ENCODE assay signal across 33 cellular contexts in genomic region chr6:1598433-1598832, GRCh38.
"Had no signal": no experiment of that assay in that cellular context is flagged by ENCODE, and none has a peak within 500 bp of the region (broad histone marks: within the 10 kb centered on the region; RNA-seq: fewer than 3 reads in every experiment).

No MANE protein-coding gene starts in this region.

- H2AFZ ChIP-seq: neural progenitor cell had no signal

- H3K27ac ChIP-seq: left lung, lower lobe of right lung, neural progenitor cell, neutrophil, pancreas, prostate gland, sigmoid colon, testis, thyroid gland, transverse colon, upper lobe of left lung, vagina had no signal

- H3K9me3 ChIP-seq: left lung, lower lobe of right lung, neutrophil, pancreas, prostate gland, sigmoid colon, testis, thyroid gland, transverse colon, upper lobe of left lung, vagina had no signal

- H3K27ac Mint-ChIP-seq: immature natural killer cell; mesothelial cell of epicardium; naive B cell; natural killer cell; nephron progenitor cell; neural progenitor cell; stimulated activated memory B cell treated with anti-CD40 and anti-IgM and Interleukin-4, amounts not matched to agents 10 μg/mL and 1 μg/mL and 100 μg/mL, for 72 hours; stimulated activated naive CD8-positive, alpha-beta T cell treated with anti-CD3 and anti-CD28 coated beads, Interleukin-15, amount 100 ng/mL, for 72 hours had no signal

- H3K4me2 ChIP-seq: neural progenitor cell had no signal

- H3K36me3 Mint-ChIP-seq: immature natural killer cell; mesothelial cell of epicardium; naive B cell; natural killer cell; neural progenitor cell; stimulated activated memory B cell treated with anti-CD40 and anti-IgM and Interleukin-4, amounts not matched to agents 10 μg/mL and 1 μg/mL and 100 μg/mL, for 72 hours had no signal

- H3K27me3 ChIP-seq: testis, vagina had no signal

- H3K4me1 Mint-ChIP-seq: stimulated activated memory B cell treated with anti-CD40 and anti-IgM and Interleukin-4, amounts not matched to agents 10 μg/mL and 1 μg/mL and 100 μg/mL, for 72 hours had no signal

- H3K4me3 ChIP-seq: left lung, lower lobe of right lung, neural progenitor cell, pancreas, prostate gland, sigmoid colon, testis, thyroid gland, transverse colon, upper lobe of left lung, vagina had no signal

- ATAC-seq: left colon; left lung; lower lobe of right lung; natural killer cell; pancreas; right cardiac atrium; stimulated activated memory B cell treated with anti-CD40 and anti-IgM and Interleukin-4, amounts not matched to agents 10 μg/mL and 1 μg/mL and 100 μg/mL, for 72 hours; stimulated activated naive CD8-positive, alpha-beta T cell treated with anti-CD3 and anti-CD28 coated beads, Interleukin-15, amount 100 ng/mL, for 72 hours had no signal

- H3K36me3 ChIP-seq: left lung, lower lobe of right lung, neural progenitor cell, neutrophil, pancreas, prostate gland, sigmoid colon, thyroid gland, transverse colon, upper lobe of left lung, vagina had no signal

- H3K9ac ChIP-seq: neural progenitor cell had no signal

- DNase-seq: hypothalamus; immature natural killer cell; kidney; left colon; lower lobe of right lung; mesenchymal stem cell; naive B cell; natural killer cell; nephron progenitor cell; occipital lobe; pancreas; retina; right cardiac atrium; sigmoid colon; small intestine; stimulated activated CD4-positive, alpha-beta T cell treated with anti-CD3 and anti-CD28 coated beads, Interleukin-1b, Interleukin-23, amount 100 ng/mL, for 48 hours; stimulated activated CD4-positive, alpha-beta T cell treated with anti-CD3 and anti-CD28 coated beads, Interleukin-2, amount 100 ng/mL, for 48 hours; stimulated activated CD4-positive, alpha-beta T cell treated with anti-CD3 and anti-CD28 coated beads, Interleukin-4, amount 100 ng/mL, for 4 hours; stimulated activated CD8-positive, alpha-beta memory T cell treated with anti-CD3 and anti-CD28 coated beads, Interleukin-4, amount 100 ng/mL, for 48 hours; stimulated activated naive CD4-positive, alpha-beta T cell treated with Interleukin-2 at 50 U/mL for 16 hours; stimulated activated naive CD8-positive, alpha-beta T cell treated with anti-CD3 and anti-CD28 coated beads, Interleukin-15, amount 100 ng/mL, for 72 hours; substantia nigra; testis; thyroid gland; transverse colon; upper lobe of left lung had no signal

- H3K4me3 Mint-ChIP-seq: immature natural killer cell; mesothelial cell of epicardium; naive B cell; natural killer cell; nephron progenitor cell; neural progenitor cell; stimulated activated memory B cell treated with anti-CD40 and anti-IgM and Interleukin-4, amounts not matched to agents 10 μg/mL and 1 μg/mL and 100 μg/mL, for 72 hours; stimulated activated naive CD8-positive, alpha-beta T cell treated with anti-CD3 and anti-CD28 coated beads, Interleukin-15, amount 100 ng/mL, for 72 hours had no signal

- H3K9me3 Mint-ChIP-seq: immature natural killer cell; mesothelial cell of epicardium; naive B cell; natural killer cell; nephron progenitor cell; neural progenitor cell; stimulated activated memory B cell treated with anti-CD40 and anti-IgM and Interleukin-4, amounts not matched to agents 10 μg/mL and 1 μg/mL and 100 μg/mL, for 72 hours; stimulated activated naive CD8-positive, alpha-beta T cell treated with anti-CD3 and anti-CD28 coated beads, Interleukin-15, amount 100 ng/mL, for 72 hours had no signal

- H3K4me1 ChIP-seq: pancreas, prostate gland, testis, vagina had no signal
